In genomic region chr12:79247494-79247893, GRCh38 we compare ENCODE assay signal across 24 cellular contexts.
"Had no signal": no experiment of that assay in that cellular context is flagged by ENCODE, and none has a peak within 500 bp of the region (broad histone marks: within the 10 kb centered on the region; RNA-seq: fewer than 3 reads in every experiment).

No MANE protein-coding gene starts in this region.

- H3K9me3 ChIP-seq: MG63, SJSA1 had no signal

- ATAC-seq: HepG2 had no signal

- H3K27me3 ChIP-seq: MG63, SJSA1 had no signal

- DNase-seq: IMR-90, Karpas-422, KG1, MG63, NCI-H1092 treated with DMSO at 0.1 percent for 48 hours, NCI-H1436, NCI-H187, NCI-H2029, NCI-H2081 treated with DMSO at 0.1 percent for 48 hours, NCI-H2171, NCI-H226, NCI-H446, NCI-H510A, NCI-H524 treated with DMSO at 0.1 percent for 48 hours, NCI-H69, NCI-H774, Right ventricle myocardium superior, RPMI8226, SIG-M5, SW 1271 had no signal

- H3K27ac ChIP-seq: HL-60, SJSA1, SK-N-MC had no signal

- H3K36me3 ChIP-seq: MG63 had no signal

- H3K4me3 ChIP-seq: MG63, SJSA1, SK-N-MC had no signal
